ENCODE assay signal across 22 cellular contexts in the genomic region with DNA sequence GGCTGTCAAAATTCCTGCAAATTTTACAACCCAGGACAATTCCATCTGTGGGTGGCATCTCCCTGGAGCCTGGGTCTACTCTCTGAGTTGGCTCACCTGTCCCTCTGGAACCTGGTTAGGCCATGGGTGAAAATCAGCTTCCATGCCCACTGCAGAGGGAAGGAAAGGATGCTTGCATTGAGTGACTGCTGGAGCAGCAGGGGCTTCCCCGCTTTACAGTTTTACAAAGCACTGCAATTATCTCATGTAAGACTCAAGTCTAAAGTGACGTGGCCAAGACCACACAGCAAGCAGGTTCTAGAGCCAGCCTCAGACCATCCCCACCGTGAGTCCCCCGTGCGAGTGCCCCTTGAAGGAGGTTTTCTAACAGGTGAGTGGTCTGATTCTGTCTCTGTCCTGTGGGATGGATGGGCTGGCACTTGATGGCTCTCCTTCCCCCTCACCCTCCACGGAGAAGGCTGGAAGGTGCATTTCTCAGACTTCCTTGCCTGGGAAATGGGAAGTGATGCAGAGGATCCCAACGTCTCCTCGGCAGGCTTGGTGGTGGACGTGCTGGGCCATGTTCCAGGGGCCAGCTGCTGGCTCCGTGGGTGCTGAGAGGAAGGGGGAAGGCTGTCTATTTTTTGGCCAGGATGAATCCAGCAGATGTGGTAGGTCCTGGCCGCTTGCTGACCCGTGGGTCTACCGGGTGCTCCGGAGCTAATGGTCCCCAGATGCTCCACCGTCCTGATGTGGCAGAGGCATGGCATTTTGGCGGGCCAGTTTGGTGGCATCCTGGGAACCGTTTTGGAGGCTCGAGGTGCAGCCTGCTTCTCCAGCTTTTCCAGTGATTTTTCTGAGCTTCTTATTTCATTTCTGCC.
"Had no signal": no experiment of that assay in that cellular context is flagged by ENCODE, and none has a peak within 500 bp of the region (broad histone marks: within the 10 kb centered on the region; RNA-seq: fewer than 3 reads in every experiment).

No MANE protein-coding gene starts in this region.

- H3K36me3 Mint-ChIP-seq: activated naive CD4-positive, alpha-beta T cell treated with anti-CD3 and anti-CD28 coated beads, Interleukin-2, amount 50 U/mL, for 24 hours; natural killer cell; stimulated activated memory B cell treated with anti-CD40 and anti-IgM and Interleukin-4, amounts not matched to agents 10 μg/mL and 1 μg/mL and 100 μg/mL, for 72 hours had no signal

- H3K36me3 ChIP-seq: adrenal gland, left lung, ovary, transverse colon, vagina had no signal

- H3K4me1 Mint-ChIP-seq: natural killer cell had no signal

- H3K27ac Mint-ChIP-seq: activated B cell treated with CpG ODN at 0.5 μM for 24 hours; activated CD4-positive, alpha-beta memory T cell treated with anti-CD3 and anti-CD28 coated beads, Interleukin-2, amount 10 ng/mL, durations not matched to agents 7 days and 5 days; activated CD4-positive, alpha-beta T cell treated with anti-CD3 and anti-CD28 coated beads, Interleukin-2, amount 10 ng/mL, durations not matched to agents 24 days and 14 days; activated naive CD4-positive, alpha-beta T cell treated with anti-CD3 and anti-CD28 coated beads, Interleukin-2, amount 50 U/mL, for 24 hours; natural killer cell; stimulated activated memory B cell treated with anti-CD40 and anti-IgM and Interleukin-4, amounts not matched to agents 10 μg/mL and 1 μg/mL and 100 μg/mL, for 72 hours; T-helper 17 cell had no signal

- ATAC-seq: left lung; natural killer cell; right cardiac atrium; stimulated activated memory B cell treated with anti-CD40 and anti-IgM and Interleukin-4, amounts not matched to agents 10 μg/mL and 1 μg/mL and 100 μg/mL, for 72 hours; T-helper 17 cell had no signal

- H3K9me3 ChIP-seq: adrenal gland, left lung, ovary, transverse colon, vagina had no signal

- H3K27me3 ChIP-seq: adrenal gland, ovary, transverse colon, vagina had no signal

- H3K4me1 ChIP-seq: adrenal gland, foreskin keratinocyte, left lung, vagina had no signal

- DNase-seq: activated B cell treated with CpG ODN at 0.5 μM for 24 hours; activated CD4-positive, alpha-beta memory T cell treated with anti-CD3 and anti-CD28 coated beads, Interleukin-2, amount 10 ng/mL, durations not matched to agents 7 days and 5 days; activated CD4-positive, alpha-beta T cell treated with anti-CD3 and anti-CD28 coated beads, Interleukin-2, amount 10 ng/mL, durations not matched to agents 24 days and 14 days; activated gamma-delta T cell; activated T-cell treated with anti-CD3 and anti-CD28 coated beads for 4 hours; adrenal gland; central memory CD4-positive, alpha-beta T cell; dermis blood vessel endothelial cell; effector CD8-positive, alpha-beta T cell; kidney; midbrain; natural killer cell; ovary; stimulated activated CD4-positive, alpha-beta T cell treated with anti-CD3 and anti-CD28 coated beads, Interleukin-2, amount 100 ng/mL, for 24 hours; T-helper 17 cell; transverse colon had no signal

- H3K4me3 Mint-ChIP-seq: activated B cell treated with CpG ODN at 0.5 μM for 24 hours; activated CD4-positive, alpha-beta memory T cell treated with anti-CD3 and anti-CD28 coated beads, Interleukin-2, amount 10 ng/mL, durations not matched to agents 7 days and 5 days; natural killer cell; stimulated activated memory B cell treated with anti-CD40 and anti-IgM and Interleukin-4, amounts not matched to agents 10 μg/mL and 1 μg/mL and 100 μg/mL, for 72 hours; T-helper 17 cell had no signal

- H3K4me3 ChIP-seq: adrenal gland, left lung, ovary, transverse colon, vagina had no signal

- H3K9me3 Mint-ChIP-seq: activated B cell treated with CpG ODN at 0.5 μM for 24 hours; activated CD4-positive, alpha-beta memory T cell treated with anti-CD3 and anti-CD28 coated beads, Interleukin-2, amount 10 ng/mL, durations not matched to agents 7 days and 5 days; activated CD4-positive, alpha-beta T cell treated with anti-CD3 and anti-CD28 coated beads, Interleukin-2, amount 10 ng/mL, durations not matched to agents 24 days and 14 days; activated naive CD4-positive, alpha-beta T cell treated with anti-CD3 and anti-CD28 coated beads, Interleukin-2, amount 50 U/mL, for 24 hours; natural killer cell; stimulated activated memory B cell treated with anti-CD40 and anti-IgM and Interleukin-4, amounts not matched to agents 10 μg/mL and 1 μg/mL and 100 μg/mL, for 72 hours had no signal

- H3K27ac ChIP-seq: adrenal gland, foreskin keratinocyte, left lung, ovary, transverse colon, vagina had no signal
